ENCODE assay signal across 8 cellular contexts in the genomic region with DNA sequence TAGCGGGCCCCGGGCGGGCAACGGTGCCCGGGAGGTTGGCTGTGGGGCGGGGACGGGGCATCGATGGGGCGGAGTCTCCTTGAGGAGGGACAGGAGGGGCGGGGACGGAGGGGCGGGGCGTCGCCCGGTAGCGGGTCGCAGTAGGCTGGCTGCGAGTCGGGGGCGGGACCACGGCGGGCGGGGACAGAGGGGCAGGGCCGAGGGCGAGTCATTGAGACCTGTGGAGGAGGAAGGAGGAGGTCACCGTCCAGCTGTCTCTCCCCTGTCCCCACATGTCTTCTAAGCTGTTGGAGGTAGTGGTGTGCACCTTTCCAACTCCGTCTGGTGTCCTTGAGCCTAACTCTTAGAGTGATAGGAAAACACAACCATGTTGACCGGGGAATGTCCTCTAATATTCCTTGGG. TPM values are rescaled to one million over a fixed set of nuclear protein-coding genes. Genes with fewer than 3 reads are reported as not detected.
DNase-seq lines count a peak whose midpoint lies in the region; ATAC-seq and TF ChIP-seq lines count a peak whose summit lies in the region.

A gene (minus strand): TSS at position 54 of the 403 bp plus-strand sequence. CDS start 284 bp downstream, outside the sequence.

- TF ChIP-seq CTCF in HFFc6 (IDR thresholded peaks at IDR 0.05), result no peak
- no peak for TF ChIP-seq CTCF in NB4 (IDR thresholded peaks at IDR 0.05; ENCODE audit: low read depth, low read length)

- peaks cover 29% of the 10 kb centered on the region for H3K4me1 Mint-ChIP-seq in HFFc6 (ENCODE audit: low read depth)
- H3K4me1 Mint-ChIP-seq in activated naive CD4-positive, alpha-beta T cell treated with anti-CD3 and anti-CD28 coated beads, Interleukin-2, amount 50 U/mL, for 24 hours, result peaks cover 45% of the 10 kb centered on the region

- ATAC-seq in SK-N-SH treated with all-trans-retinoic acid at 6 μM for 48 hours, result peak; percentile 82

- H3K4me3 Mint-ChIP-seq in HFFc6, result peak within 1 kb of the TSS; percentile 90
- peak within 1 kb of the TSS; percentile 93 for H3K4me3 Mint-ChIP-seq in activated naive CD4-positive, alpha-beta T cell treated with anti-CD3 and anti-CD28 coated beads, Interleukin-2, amount 50 U/mL, for 24 hours

- TF ChIP-seq POLR2A in NB4 (IDR thresholded peaks at IDR 0.05; ENCODE audit: extremely low read depth, insufficient read length), result no peak

- H3K36me3 Mint-ChIP-seq in HFFc6 (ENCODE audit: low read depth), result peaks cover 5% of the 10 kb centered on the region; the same call in 1 of the 2 replicates
- H3K36me3 Mint-ChIP-seq in activated naive CD4-positive, alpha-beta T cell treated with anti-CD3 and anti-CD28 coated beads, Interleukin-2, amount 50 U/mL, for 24 hours, result no peaks in the 10 kb centered on the region

- peak within 1 kb of the TSS; percentile 83 for H3K4me3 ChIP-seq in NB4 (ENCODE audit: low read depth, low read length)

- DNase-seq in GM04504 (ENCODE audit: low read depth), result peak; percentile 85
- DNase-seq in HFFc6, result peak; percentile 90
- peak; percentile 94 for DNase-seq in NB4 (ENCODE audit: low read depth)
- DNase-seq in germinal center (ENCODE audit: low spot score), result peak; percentile 100
- DNase-seq in nucleus accumbens (lab: John Stamatoyannopoulos, UW), result peak; percentile 68 to 99 (median 95)
- DNase-seq in substantia nigra (lab: John Stamatoyannopoulos, UW), result peak; percentile 56 to 99 (median 96)

- no peaks in the 10 kb centered on the region for H3K9me3 Mint-ChIP-seq in HFFc6
- H3K9me3 Mint-ChIP-seq in activated naive CD4-positive, alpha-beta T cell treated with anti-CD3 and anti-CD28 coated beads, Interleukin-2, amount 50 U/mL, for 24 hours, result no peaks in the 10 kb centered on the region

- peak within 1 kb of the TSS; percentile 96 for H3K27ac Mint-ChIP-seq in HFFc6
- peak within 1 kb of the TSS; percentile 91 for H3K27ac Mint-ChIP-seq in activated naive CD4-positive, alpha-beta T cell treated with anti-CD3 and anti-CD28 coated beads, Interleukin-2, amount 50 U/mL, for 24 hours

- H3K27me3 Mint-ChIP-seq in HFFc6 (ENCODE audit: insufficient read depth), result no peaks in the 10 kb centered on the region
- no peaks in the 10 kb centered on the region for H3K27me3 Mint-ChIP-seq in activated naive CD4-positive, alpha-beta T cell treated with anti-CD3 and anti-CD28 coated beads, Interleukin-2, amount 50 U/mL, for 24 hours

- peak within 1 kb of the TSS; percentile 96 for H3K27ac ChIP-seq in substantia nigra (ENCODE audit: low read depth, low read length, poor library complexity, severe bottlenecking)

TF ChIP-seq in SK-N-SH treated with all-trans-retinoic acid at 6 μM for 48 hours, 23 proteins besides CTCF, POLR2A, EP300 and RAD21:
- TF ChIP-seq ZFP30 (CRISPR knock-in tag; IDR thresholded peaks at IDR 0.05) (no peak), ZNF70 (CRISPR knock-in tag; IDR thresholded peaks at IDR 0.05) (peak; percentile 79; the same call in 1 of the 2 replicates)

RNA-seq across cellular contexts. Expression of the gene that starts here (rescaled TPM):
- 10 to 100 TPM; 35.5 to 50.2 (median 42.6) TPM for total RNA-seq in HFFc6 (2021; fragmentation: NEBNext Ultra II Directional; extraction: Animal tissue kit (Norgen Biotek cat#: 25700))

Comparison
In these comparisons a context has a peak if more than half of its experiments do, and no peak if none do; other contexts are left out.
1. Peak in every context shown above with its lines: DNase-seq, ATAC-seq, H3K4me3 ChIP-seq and H3K27ac ChIP-seq.